ENCODE assay signal across 1 cellular context in the genomic region with DNA sequence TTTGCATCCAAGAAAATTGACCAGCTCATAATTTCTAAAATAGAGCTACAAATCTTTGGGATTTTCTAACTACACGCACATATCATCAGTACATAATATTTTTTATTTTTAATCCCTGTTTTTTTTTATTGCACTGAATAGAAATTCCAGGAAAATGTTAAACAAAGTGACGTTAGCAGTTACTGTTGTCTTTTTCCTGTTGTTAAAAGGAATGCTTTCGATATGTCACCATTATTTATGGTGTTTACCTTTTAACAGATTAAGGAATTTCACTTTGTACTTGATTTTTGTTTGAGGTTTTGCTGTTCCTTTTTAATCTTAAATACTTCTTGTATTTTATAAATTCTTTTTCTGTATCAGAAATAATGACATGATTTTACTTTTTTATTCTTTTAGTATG.
TF ChIP-seq lines count a peak whose summit lies in the region.

No MANE protein-coding gene starts in this region.

TF ChIP-seq in K562, 482 proteins besides CTCF, POLR2A, EP300 and RAD21 (continued from another document):
- TF ChIP-seq, protein P1, sequence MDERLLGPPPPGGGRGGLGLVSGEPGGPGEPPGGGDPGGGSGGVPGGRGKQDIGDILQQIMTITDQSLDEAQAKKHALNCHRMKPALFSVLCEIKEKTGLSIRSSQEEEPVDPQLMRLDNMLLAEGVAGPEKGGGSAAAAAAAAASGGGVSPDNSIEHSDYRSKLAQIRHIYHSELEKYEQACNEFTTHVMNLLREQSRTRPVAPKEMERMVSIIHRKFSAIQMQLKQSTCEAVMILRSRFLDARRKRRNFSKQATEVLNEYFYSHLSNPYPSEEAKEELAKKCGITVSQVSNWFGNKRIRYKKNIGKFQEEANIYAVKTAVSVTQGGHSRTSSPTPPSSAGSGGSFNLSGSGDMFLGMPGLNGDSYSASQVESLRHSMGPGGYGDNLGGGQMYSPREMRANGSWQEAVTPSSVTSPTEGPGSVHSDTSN (CRISPR knock-in tag; IDR thresholded peaks at IDR 0.05; ENCODE audit: low read depth), result no peak
- TF ChIP-seq, protein P1 (tag; conservative IDR thresholded peaks at IDR 0.05; ENCODE audit: low read depth), result 0 out of 2 replicates have a peak, but pooled peaks have one; percentile 16
- peak; percentile 51 for TF ChIP-seq MEIS2 (IDR thresholded peaks at IDR 0.05; ENCODE audit: partially characterized antibody)
- no peak for TF ChIP-seq SP1 (CRISPR knock-in tag; IDR thresholded peaks at IDR 0.05)
- no peak for TF ChIP-seq MTA2 (IDR thresholded peaks at IDR 0.05; ENCODE audit: low read depth)
- no peak for TF ChIP-seq NCOA2 (IDR thresholded peaks at IDR 0.05; ENCODE audit: partially characterized antibody in 2 of 2)
TF ChIP-seq in K562: peak in this region for 2.
